27 cellular contexts compared by ENCODE assay signal in the genomic region with DNA sequence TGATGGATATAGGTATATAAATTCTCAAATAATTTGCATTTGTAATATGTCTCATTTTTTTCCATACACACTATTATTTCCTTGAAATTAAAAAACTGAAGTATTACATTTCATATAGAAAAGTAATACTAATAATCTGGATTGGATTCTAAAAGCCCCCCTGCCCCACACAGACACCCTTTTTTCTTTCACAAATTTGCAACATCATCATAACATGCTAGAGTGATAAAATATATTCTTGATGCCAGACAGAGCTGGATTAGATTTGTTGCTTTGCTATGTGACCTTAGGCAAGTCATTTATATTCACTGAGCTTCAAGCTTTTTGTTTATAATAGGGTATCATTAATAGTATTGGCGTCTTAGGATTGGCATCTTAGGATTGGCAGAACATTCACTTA. TPM values are rescaled to one million over a fixed set of nuclear protein-coding genes. Genes with fewer than 3 reads are reported as not detected.
"Had no signal": no experiment of that assay in that cellular context is flagged by ENCODE, and none has a peak within 500 bp of the region (broad histone marks: within the 10 kb centered on the region; RNA-seq: fewer than 3 reads in every experiment).

No MANE protein-coding gene starts in this region.

- H3K9me3 ChIP-seq: SJCRH30, SK-N-SH had no signal

- H3K4me1 ChIP-seq: SJCRH30 had no signal

- H3K9ac ChIP-seq: SK-N-SH had no signal

- FAIRE-seq: TTC549 had no signal

- H3K9me2 ChIP-seq: SK-N-SH had no signal

- H3K27ac ChIP-seq: brain microvascular endothelial cell, SJCRH30 had no signal

- DNase-seq: activated CD4-positive, alpha-beta T cell treated with anti-CD3 and anti-CD28 coated beads, Interleukin-2, amount 10 ng/mL, durations not matched to agents 24 days and 14 days; activated CD4-positive, alpha-beta T cell treated with anti-CD3 and anti-CD28 coated beads, Interleukin-2, amount 50 U/mL, for 4 hours; activated CD8-positive, alpha-beta T cell treated with anti-CD3 and anti-CD28 coated beads for 36 hours; activated effector memory CD4-positive, alpha-beta T cell treated with anti-CD3 and anti-CD28 coated beads, Interleukin-2, amount 50 U/mL, for 16 hours; activated naive CD4-positive, alpha-beta T cell; activated naive CD4-positive, alpha-beta T cell treated with anti-CD3 and anti-CD28 coated beads, Interleukin-2, amount 50 U/mL, for 16 hours; activated naive CD8-positive, alpha-beta T cell treated with anti-CD3 and anti-CD28 coated beads for 36 hours; activated T-cell treated with anti-CD3 and anti-CD28 coated beads, Interleukin-2, amount 50 U/mL, for 1 hour; activated T-cell treated with anti-CD3 and anti-CD28 coated beads, Interleukin-2, amount 50 U/mL, for 72 hours; amniotic stem cell; aorta; brain microvascular endothelial cell; central memory CD4-positive, alpha-beta T cell; KG1; NCI-H1092 treated with DMSO at 0.1 percent for 48 hours; NCI-H1417; NCI-H187 treated with DMSO at 0.1 percent for 48 hours; NCI-H2081 treated with DMSO at 0.1 percent for 48 hours; NCI-H345; NCI-H524 treated with DMSO at 0.1 percent for 48 hours; NCI-H748 treated with DMSO at 0.1 percent for 48 hours; SHP77; SJCRH30; SK-N-SH had no signal

- ATAC-seq: activated CD8-positive, alpha-beta T cell treated with anti-CD3 and anti-CD28 coated beads for 36 hours; activated T-cell treated with anti-CD3 and anti-CD28 coated beads, Interleukin-2, amount 50 U/mL, for 72 hours; activated T-helper 17 cell treated with anti-CD3 and anti-CD28 coated beads, Interleukin-2, amount 50 U/mL, for 72 hours had no signal

- H3K4me2 ChIP-seq: SK-N-SH had no signal

- H3K27me3 ChIP-seq: brain microvascular endothelial cell had no signal

- H3K4me3 ChIP-seq: SJCRH30 had no signal

- H3K36me3 ChIP-seq: brain microvascular endothelial cell, SJCRH30 had no signal

RNA-seq across cellular contexts. Expression of gene PKP2, which starts 6.7 kb away (rescaled TPM):
- total RNA-seq: activated CD4-positive, alpha-beta T cell treated with anti-CD3 and anti-CD28 coated beads, Interleukin-2, amount 10 ng/mL, durations not matched to agents 24 days and 14 days; activated T-helper 17 cell treated with anti-CD3 and anti-CD28 coated beads, Interleukin-2, amount 50 U/mL, for 72 hours; OCI-LY7 had no signal
